Comparison of ENCODE assay signal across 1 cellular context in genomic region chr17:49433000-49433694, GRCh38.
TF ChIP-seq lines count a peak whose summit lies in the region.

No MANE protein-coding gene starts in this region.

TF ChIP-seq in H1, 55 proteins besides CTCF, POLR2A, EP300 and RAD21 (continued from another document):
- no peak for TF ChIP-seq CHD7 (IDR thresholded peaks at IDR 0.05; ENCODE audit: insufficient replicate concordance, low read length)
- TF ChIP-seq TAF7 (optimal IDR thresholded peaks at IDR 0.05; ENCODE audit: borderline replicate concordance, low read depth, low read length), result no peak
- TF ChIP-seq CEBPB (IDR thresholded peaks at IDR 0.05; ENCODE audit: low read depth, low read length), result no peak
TF ChIP-seq in H1: peak in this region for 0.
